24 cellular contexts compared by ENCODE assay signal in the genomic region with DNA sequence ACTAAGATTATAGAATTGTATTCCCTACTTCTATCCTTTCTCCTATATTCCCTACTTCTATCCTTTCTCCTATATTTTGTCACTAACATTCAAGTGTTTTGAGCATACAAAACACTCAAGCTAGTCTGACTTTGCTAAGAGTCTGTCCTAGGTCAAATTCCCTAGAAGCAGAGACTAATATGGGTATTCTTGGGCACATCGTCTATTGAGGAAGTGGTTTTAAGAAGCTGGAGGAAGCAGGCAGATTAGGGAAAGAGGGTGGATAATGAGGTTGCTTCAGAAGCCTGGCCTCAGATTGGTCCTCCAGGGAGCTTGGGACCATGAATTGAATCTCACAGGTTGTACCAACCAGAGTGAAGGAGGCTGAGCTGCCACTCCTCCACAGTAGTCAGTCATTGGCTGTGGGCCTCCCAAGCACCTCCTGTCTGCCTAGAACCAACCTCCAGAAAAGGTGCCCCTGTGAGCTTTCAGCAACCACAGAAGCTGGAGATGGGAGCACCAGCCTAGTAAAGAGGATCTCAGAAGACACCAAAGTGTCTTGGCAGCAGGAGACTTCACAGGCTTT.
"Had no signal": no experiment of that assay in that cellular context is flagged by ENCODE, and none has a peak within 500 bp of the region (broad histone marks: within the 10 kb centered on the region; RNA-seq: fewer than 3 reads in every experiment).

No MANE protein-coding gene starts in this region.

- H3K9me3 Mint-ChIP-seq: endodermal cell; natural killer cell treated with Interleukin-12 subunit alpha and Interleukin-12 subunit beta and Interleukin-15 and Interleukin-18, amount 100 ng/mL, for 72 hours; neural progenitor cell; stimulated activated effector memory CD8-positive, alpha-beta T cell treated with anti-CD3 and anti-CD28 coated beads, Interleukin-12 subunit alpha, Interleukin-12 subunit beta, amount 100 ng/mL, for 72 hours; type B pancreatic cell had no signal

- H3K27ac Mint-ChIP-seq: endodermal cell; immature natural killer cell; natural killer cell treated with Interleukin-12 subunit alpha and Interleukin-12 subunit beta and Interleukin-15 and Interleukin-18, amount 100 ng/mL, for 72 hours; neural progenitor cell; progenitor cell of endocrine pancreas; stimulated activated effector memory CD8-positive, alpha-beta T cell treated with anti-CD3 and anti-CD28 coated beads, Interleukin-12 subunit alpha, Interleukin-12 subunit beta, amount 100 ng/mL, for 72 hours; type B pancreatic cell had no signal

- DNase-seq: dermis blood vessel endothelial cell; effector CD4-positive, alpha-beta T cell; endodermal cell; erythroblast; foreskin keratinocyte; immature natural killer cell; kidney; left colon; left ventricle myocardium superior; mesenchymal stem cell; midbrain; nucleus accumbens; ovary; right cardiac atrium; small intestine; stimulated activated CD4-positive, alpha-beta T cell treated with anti-CD3 and anti-CD28 coated beads, Interleukin-12 subunit alpha, Interleukin-12 subunit beta, amount 100 ng/mL, for 4 hours; stimulated activated CD4-positive, alpha-beta T cell treated with anti-CD3 and anti-CD28 coated beads, Interleukin-2, amount 100 ng/mL, for 48 hours; stimulated activated naive CD8-positive, alpha-beta T cell treated with anti-CD3 and anti-CD28 coated beads, Interleukin-15, Interleukin-2, amounts not matched to agents 100 U/mL and 50 U/mL, for 24 hours; thyroid gland had no signal

- H3K4me3 Mint-ChIP-seq: endodermal cell; immature natural killer cell; natural killer cell treated with Interleukin-12 subunit alpha and Interleukin-12 subunit beta and Interleukin-15 and Interleukin-18, amount 100 ng/mL, for 72 hours; neural progenitor cell; stimulated activated effector memory CD8-positive, alpha-beta T cell treated with anti-CD3 and anti-CD28 coated beads, Interleukin-12 subunit alpha, Interleukin-12 subunit beta, amount 100 ng/mL, for 72 hours; type B pancreatic cell had no signal

- H3K4me1 Mint-ChIP-seq: immature natural killer cell; neural progenitor cell; stimulated activated effector memory CD8-positive, alpha-beta T cell treated with anti-CD3 and anti-CD28 coated beads, Interleukin-12 subunit alpha, Interleukin-12 subunit beta, amount 100 ng/mL, for 72 hours had no signal

- H3K27me3 Mint-ChIP-seq: natural killer cell treated with Interleukin-12 subunit alpha and Interleukin-12 subunit beta and Interleukin-15 and Interleukin-18, amount 100 ng/mL, for 72 hours; progenitor cell of endocrine pancreas; type B pancreatic cell had no signal

- H3K36me3 Mint-ChIP-seq: natural killer cell treated with Interleukin-12 subunit alpha and Interleukin-12 subunit beta and Interleukin-15 and Interleukin-18, amount 100 ng/mL, for 72 hours; neural progenitor cell; stimulated activated effector memory CD8-positive, alpha-beta T cell treated with anti-CD3 and anti-CD28 coated beads, Interleukin-12 subunit alpha, Interleukin-12 subunit beta, amount 100 ng/mL, for 72 hours; type B pancreatic cell had no signal

- ATAC-seq: foreskin keratinocyte; left colon; left ventricle myocardium superior; natural killer cell treated with Interleukin-12 subunit alpha and Interleukin-12 subunit beta and Interleukin-15 and Interleukin-18, amount 100 ng/mL, for 72 hours; right cardiac atrium; stimulated activated effector memory CD8-positive, alpha-beta T cell treated with anti-CD3 and anti-CD28 coated beads, Interleukin-12 subunit alpha, Interleukin-12 subunit beta, amount 100 ng/mL, for 72 hours; stimulated activated naive CD8-positive, alpha-beta T cell treated with anti-CD3 and anti-CD28 coated beads, Interleukin-15, Interleukin-2, amounts not matched to agents 100 U/mL and 50 U/mL, for 24 hours had no signal
